20 cellular contexts compared by ENCODE assay signal in the genomic region with DNA sequence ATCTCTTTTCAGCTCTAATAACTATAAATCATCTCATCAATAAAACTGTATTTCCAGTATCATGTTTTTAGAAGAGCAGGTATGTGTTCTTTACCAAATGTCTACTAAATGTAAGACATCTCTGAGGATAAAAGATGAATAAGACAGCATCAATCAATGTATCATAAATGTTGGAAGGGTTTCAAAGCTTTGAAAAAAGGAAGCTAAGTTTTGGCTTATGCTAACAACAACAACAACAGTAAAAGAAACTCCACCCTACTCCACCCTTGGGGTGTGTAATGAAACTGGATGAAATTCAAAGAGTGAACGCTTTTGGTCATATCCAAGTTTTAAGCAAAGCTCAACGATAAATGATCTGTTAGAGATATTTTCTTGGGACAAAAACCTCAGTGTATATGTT. TPM values are rescaled to one million over a fixed set of nuclear protein-coding genes. Genes with fewer than 3 reads are reported as not detected.
DNase-seq lines count a peak whose midpoint lies in the region; ATAC-seq, FAIRE-seq and TF ChIP-seq lines count a peak whose summit lies in the region.
"Had no signal": no experiment of that assay in that cellular context is flagged by ENCODE, and none has a peak within 500 bp of the region (broad histone marks: within the 10 kb centered on the region; RNA-seq: fewer than 3 reads in every experiment).

No MANE protein-coding gene starts in this region.

- H3K36me3 Mint-ChIP-seq in T-cell = peaks cover 11% of the 10 kb centered on the region

- POLR2A ChIA-PET in OCI-LY7 (lab: Charles Lee) = interaction anchor here (0.6 to 3.3 kb wide), 13 partner anchors 8 to 126 kb away, joined by 3 to 29 read pairs (median 4); no protein-coding TSS in a partner anchor
- POLR2A ChIA-PET in T-cell (lab: Charles Lee) = interaction anchor here (0.8 to 1.3 kb wide), 2 partner anchors 8 to 12 kb away, joined by 3 to 4 read pairs; no protein-coding TSS in a partner anchor

- CTCF ChIA-PET in OCI-LY7 (lab: Charles Lee; ENCODE audit: unreplicated experiment) = no interaction called here
- CTCF ChIA-PET in T-cell (lab: Charles Lee) = interaction anchor here in 1 of 2 donors (0.6 to 2.0 kb wide), 2 partner anchors 9 to 581 kb away, joined by 4 to 6 read pairs; no protein-coding TSS in a partner anchor

- H3K4me3 ChIP-seq in OCI-LY7 (ENCODE audit: low read depth, low read length, poor library complexity, severe bottlenecking) = no peak overlapping the region

- H3K36me3 ChIP-seq in OCI-LY7 (ENCODE audit: insufficient read depth, low read length) = peaks cover 90% of the 10 kb centered on the region

- H3K4me1 ChIP-seq in OCI-LY7 (ENCODE audit: insufficient read depth, low read length, poor library complexity, severe bottlenecking) = peaks cover 47% of the 10 kb centered on the region

- H3K27ac ChIP-seq in OCI-LY7 (ENCODE audit: low read depth, low read length, poor library complexity, severe bottlenecking) = no peak overlapping the region

- FAIRE-seq in GM12892 (lab: Jason Lieb, UNC) (peak; percentile 9), H54 (lab: Jason Lieb, UNC) (peak; percentile 41)
- FAIRE-seq: A204.1, D721Med, G401.6, GM19239 had no signal

- no peaks in the 10 kb centered on the region for H3K27me3 Mint-ChIP-seq in T-cell
- H3K27me3 Mint-ChIP-seq: B cell; CD4-positive, alpha-beta memory T cell; IgD-negative memory B cell had no signal

- no peak for TF ChIP-seq CTCF in OCI-LY7 (conservative IDR thresholded peaks at IDR 0.05; ENCODE audit: low read length)

- BruUV-seq in OCI-LY7 (replicated peaks; lab: Mats Ljungman, UMichigan) = no TSS peak

- peaks cover 54 to 58% (median 55%) of the 10 kb centered on the region in 3 donors for H3K4me1 Mint-ChIP-seq in T-cell

- H3K9me3 Mint-ChIP-seq in T-cell = no peaks in the 10 kb centered on the region
- H3K9me3 Mint-ChIP-seq: CD4-positive, alpha-beta memory T cell; IgD-negative memory B cell had no signal

- H3K27ac Mint-ChIP-seq in T-cell = no peak overlapping the region
- H3K27ac Mint-ChIP-seq: B cell; CD4-positive, alpha-beta memory T cell had no signal

- H3K9me2 ChIP-seq in OCI-LY7 (ENCODE audit: insufficient read depth, low read length) = no peaks in the 10 kb centered on the region

- TF ChIP-seq POLR2A in GM12892 (IDR thresholded peaks at IDR 0.05; ENCODE audit: low read depth, low read length) (no peak), H54 (IDR thresholded peaks at IDR 0.05; ENCODE audit: low read depth, low read length) (no peak)

- peaks cover 98% of the 10 kb centered on the region for H3K79me2 ChIP-seq in OCI-LY7 (ENCODE audit: insufficient read depth, low read depth, low read length)

- no peak overlapping the region for H2AFZ ChIP-seq in OCI-LY7 (ENCODE audit: low read length)

- DNase-seq in GM12892 (ENCODE audit: insufficient read length) = no peak
- DNase-seq in H54 (ENCODE audit: insufficient read length, low spot score) = no peak
- DNase-seq in OCI-LY7 (ENCODE audit: low spot score) = no peak
- DNase-seq in T-cell = no peak
- DNase-seq in activated naive CD4-positive, alpha-beta T cell (lab: John Stamatoyannopoulos, UW) = no peak
- no peak for DNase-seq in HuH-7 (ENCODE audit: low spot score)
- no peak for DNase-seq in NOMO-1 treated with DMSO at 0.1 percent for 48 hours (lab: John Stamatoyannopoulos, UW; ENCODE audit: unreplicated experiment)
- DNase-seq: C1 segment of cervical spinal cord; CD4-positive, alpha-beta memory T cell; DMS153; DMS79 treated with DMSO at 0.1 percent for 48 hours; EL; H7 had no signal

- peak overlapping the region; percentile 8; the same call in 1 of the 2 replicates for H3K4me2 ChIP-seq in OCI-LY7 (ENCODE audit: low read length)

- peaks cover 31% of the 10 kb centered on the region for H4K20me1 ChIP-seq in OCI-LY7 (ENCODE audit: insufficient read depth, low read length)

- no peak overlapping the region for H3K4me3 Mint-ChIP-seq in T-cell
- H3K4me3 Mint-ChIP-seq: B cell; CD4-positive, alpha-beta memory T cell had no signal

- H3K9me3 ChIP-seq in OCI-LY7 (ENCODE audit: low read length) = peaks cover 19% of the 10 kb centered on the region; the same call in 1 of the 2 replicates

- ATAC-seq in esophagus mucosa (peak; percentile 73), T-cell (replicated peaks in 1 of 4) (no peak)

- intact Hi-C loops in OCI-LY7 (cut with micrococcal nuclease; ENCODE audit: unreplicated experiment) = no loop called here

RNA-seq across cellular contexts. Expression of gene PRKD3, which starts 17.1 kb away (rescaled TPM):
- polyA plus RNA-seq in GM12892 (2012; ENCODE audit: missing spikeins) = 46.3 TPM
- 63.2 and 74.3 TPM in 2 replicates for total RNA-seq in OCI-LY7 (2014; rRNA removed; shearing (Covaris generic))
- total RNA-seq in OCI-LY7 (2022) (174 and 185 TPM in 2 replicates), esophagus mucosa (17.4 TPM), T-cell (10 to 100 TPM; 30.6 to 45.5 (median 36.9) TPM)

RNA-seq across cellular contexts. Expression of gene QPCT, which starts 36.9 kb away (rescaled TPM):
- 2.4 TPM for polyA plus RNA-seq in GM12892 (2012; ENCODE audit: missing spikeins)
- 3.5 and 8.2 TPM in 2 replicates for total RNA-seq in OCI-LY7 (2014; rRNA removed; shearing (Covaris generic))
- total RNA-seq in OCI-LY7 (2022) (42.9 and 52.6 TPM in 2 replicates), esophagus mucosa (5.9 TPM), T-cell (1 to 10 TPM in 3 of 5 donors, not detected in 2; 1.1 to 3.1 (median 1.5) TPM)
